ENCODE assay signal across 1 cellular context in the genomic region with DNA sequence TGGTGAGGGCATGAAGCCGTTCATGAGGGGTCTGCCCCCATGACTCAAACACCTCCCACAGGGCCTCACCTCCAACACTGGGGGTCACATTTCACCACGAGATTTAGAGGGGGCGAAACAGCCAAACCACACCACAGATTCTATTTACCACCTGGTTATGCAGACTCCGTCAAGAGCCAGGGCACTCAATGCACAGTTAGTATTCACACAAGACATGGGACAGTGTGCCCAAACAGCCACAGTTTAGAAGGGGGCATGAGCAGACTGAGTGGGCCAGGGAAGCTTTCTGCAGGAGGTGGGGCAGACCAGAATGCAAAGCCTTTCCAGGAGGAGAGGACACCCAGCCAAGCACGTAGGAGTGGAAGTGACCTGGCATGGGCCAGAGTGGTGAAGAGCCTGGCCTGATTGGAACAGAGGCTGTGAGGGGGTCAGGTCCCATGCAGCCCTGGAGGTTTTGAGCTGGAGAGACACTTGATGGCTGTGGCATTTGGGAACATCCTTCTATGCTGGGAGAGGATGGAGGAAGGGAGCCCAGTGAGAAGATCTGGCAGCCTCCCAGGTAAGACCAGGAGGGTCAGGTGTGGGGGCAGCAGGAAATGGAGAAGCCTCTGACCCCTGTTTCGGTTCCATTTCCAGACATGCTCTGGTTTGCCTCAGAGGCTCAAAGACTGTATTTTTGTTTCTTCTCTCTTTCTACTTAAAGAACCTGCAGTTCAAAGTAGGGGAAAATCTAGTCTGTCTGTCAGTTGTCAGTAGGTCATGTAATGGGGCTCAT.
TF ChIP-seq lines count a peak whose summit lies in the region.

No MANE protein-coding gene starts in this region.

TF ChIP-seq in WTC11, 78 proteins besides CTCF, POLR2A, EP300 and RAD21 (continued from another document):
- TF ChIP-seq TP53 (CRISPR knock-in tag; IDR thresholded peaks at IDR 0.05) (no peak), ZNF219 (CRISPR knock-in tag; IDR thresholded peaks at IDR 0.05; ENCODE audit: borderline replicate concordance) (no peak), ZNF423 (CRISPR knock-in tag; IDR thresholded peaks at IDR 0.05) (no peak), ZNF396 (CRISPR knock-in tag; IDR thresholded peaks at IDR 0.05; ENCODE audit: borderline replicate concordance) (no peak), NR2C2 (CRISPR knock-in tag; IDR thresholded peaks at IDR 0.05) (no peak), JUN (CRISPR knock-in tag; IDR thresholded peaks at IDR 0.05) (no peak), SMAD3 (CRISPR knock-in tag; IDR thresholded peaks at IDR 0.05; ENCODE audit: borderline replicate concordance) (no peak)
- TF ChIP-seq, protein P1, sequence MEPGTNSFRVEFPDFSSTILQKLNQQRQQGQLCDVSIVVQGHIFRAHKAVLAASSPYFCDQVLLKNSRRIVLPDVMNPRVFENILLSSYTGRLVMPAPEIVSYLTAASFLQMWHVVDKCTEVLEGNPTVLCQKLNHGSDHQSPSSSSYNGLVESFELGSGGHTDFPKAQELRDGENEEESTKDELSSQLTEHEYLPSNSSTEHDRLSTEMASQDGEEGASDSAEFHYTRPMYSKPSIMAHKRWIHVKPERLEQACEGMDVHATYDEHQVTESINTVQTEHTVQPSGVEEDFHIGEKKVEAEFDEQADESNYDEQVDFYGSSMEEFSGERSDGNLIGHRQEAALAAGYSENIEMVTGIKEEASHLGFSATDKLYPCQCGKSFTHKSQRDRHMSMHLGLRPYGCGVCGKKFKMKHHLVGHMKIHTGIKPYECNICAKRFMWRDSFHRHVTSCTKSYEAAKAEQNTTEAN (CRISPR knock-in tag; IDR thresholded peaks at IDR 0.05), result no peak
- TF ChIP-seq, protein P2, sequence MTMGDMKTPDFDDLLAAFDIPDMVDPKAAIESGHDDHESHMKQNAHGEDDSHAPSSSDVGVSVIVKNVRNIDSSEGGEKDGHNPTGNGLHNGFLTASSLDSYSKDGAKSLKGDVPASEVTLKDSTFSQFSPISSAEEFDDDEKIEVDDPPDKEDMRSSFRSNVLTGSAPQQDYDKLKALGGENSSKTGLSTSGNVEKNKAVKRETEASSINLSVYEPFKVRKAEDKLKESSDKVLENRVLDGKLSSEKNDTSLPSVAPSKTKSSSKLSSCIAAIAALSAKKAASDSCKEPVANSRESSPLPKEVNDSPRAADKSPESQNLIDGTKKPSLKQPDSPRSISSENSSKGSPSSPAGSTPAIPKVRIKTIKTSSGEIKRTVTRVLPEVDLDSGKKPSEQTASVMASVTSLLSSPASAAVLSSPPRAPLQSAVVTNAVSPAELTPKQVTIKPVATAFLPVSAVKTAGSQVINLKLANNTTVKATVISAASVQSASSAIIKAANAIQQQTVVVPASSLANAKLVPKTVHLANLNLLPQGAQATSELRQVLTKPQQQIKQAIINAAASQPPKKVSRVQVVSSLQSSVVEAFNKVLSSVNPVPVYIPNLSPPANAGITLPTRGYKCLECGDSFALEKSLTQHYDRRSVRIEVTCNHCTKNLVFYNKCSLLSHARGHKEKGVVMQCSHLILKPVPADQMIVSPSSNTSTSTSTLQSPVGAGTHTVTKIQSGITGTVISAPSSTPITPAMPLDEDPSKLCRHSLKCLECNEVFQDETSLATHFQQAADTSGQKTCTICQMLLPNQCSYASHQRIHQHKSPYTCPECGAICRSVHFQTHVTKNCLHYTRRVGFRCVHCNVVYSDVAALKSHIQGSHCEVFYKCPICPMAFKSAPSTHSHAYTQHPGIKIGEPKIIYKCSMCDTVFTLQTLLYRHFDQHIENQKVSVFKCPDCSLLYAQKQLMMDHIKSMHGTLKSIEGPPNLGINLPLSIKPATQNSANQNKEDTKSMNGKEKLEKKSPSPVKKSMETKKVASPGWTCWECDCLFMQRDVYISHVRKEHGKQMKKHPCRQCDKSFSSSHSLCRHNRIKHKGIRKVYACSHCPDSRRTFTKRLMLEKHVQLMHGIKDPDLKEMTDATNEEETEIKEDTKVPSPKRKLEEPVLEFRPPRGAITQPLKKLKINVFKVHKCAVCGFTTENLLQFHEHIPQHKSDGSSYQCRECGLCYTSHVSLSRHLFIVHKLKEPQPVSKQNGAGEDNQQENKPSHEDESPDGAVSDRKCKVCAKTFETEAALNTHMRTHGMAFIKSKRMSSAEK (CRISPR knock-in tag; IDR thresholded peaks at IDR 0.05; ENCODE audit: borderline replicate concordance), result no peak
- TF ChIP-seq, protein P3, sequence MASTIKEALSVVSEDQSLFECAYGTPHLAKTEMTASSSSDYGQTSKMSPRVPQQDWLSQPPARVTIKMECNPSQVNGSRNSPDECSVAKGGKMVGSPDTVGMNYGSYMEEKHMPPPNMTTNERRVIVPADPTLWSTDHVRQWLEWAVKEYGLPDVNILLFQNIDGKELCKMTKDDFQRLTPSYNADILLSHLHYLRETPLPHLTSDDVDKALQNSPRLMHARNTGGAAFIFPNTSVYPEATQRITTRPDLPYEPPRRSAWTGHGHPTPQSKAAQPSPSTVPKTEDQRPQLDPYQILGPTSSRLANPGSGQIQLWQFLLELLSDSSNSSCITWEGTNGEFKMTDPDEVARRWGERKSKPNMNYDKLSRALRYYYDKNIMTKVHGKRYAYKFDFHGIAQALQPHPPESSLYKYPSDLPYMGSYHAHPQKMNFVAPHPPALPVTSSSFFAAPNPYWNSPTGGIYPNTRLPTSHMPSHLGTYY (CRISPR knock-in tag; IDR thresholded peaks at IDR 0.05), result no peak
- TF ChIP-seq, protein P4, sequence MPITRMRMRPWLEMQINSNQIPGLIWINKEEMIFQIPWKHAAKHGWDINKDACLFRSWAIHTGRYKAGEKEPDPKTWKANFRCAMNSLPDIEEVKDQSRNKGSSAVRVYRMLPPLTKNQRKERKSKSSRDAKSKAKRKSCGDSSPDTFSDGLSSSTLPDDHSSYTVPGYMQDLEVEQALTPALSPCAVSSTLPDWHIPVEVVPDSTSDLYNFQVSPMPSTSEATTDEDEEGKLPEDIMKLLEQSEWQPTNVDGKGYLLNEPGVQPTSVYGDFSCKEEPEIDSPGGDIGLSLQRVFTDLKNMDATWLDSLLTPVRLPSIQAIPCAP (CRISPR knock-in tag; IDR thresholded peaks at IDR 0.05), result no peak
- TF ChIP-seq, protein P5, sequence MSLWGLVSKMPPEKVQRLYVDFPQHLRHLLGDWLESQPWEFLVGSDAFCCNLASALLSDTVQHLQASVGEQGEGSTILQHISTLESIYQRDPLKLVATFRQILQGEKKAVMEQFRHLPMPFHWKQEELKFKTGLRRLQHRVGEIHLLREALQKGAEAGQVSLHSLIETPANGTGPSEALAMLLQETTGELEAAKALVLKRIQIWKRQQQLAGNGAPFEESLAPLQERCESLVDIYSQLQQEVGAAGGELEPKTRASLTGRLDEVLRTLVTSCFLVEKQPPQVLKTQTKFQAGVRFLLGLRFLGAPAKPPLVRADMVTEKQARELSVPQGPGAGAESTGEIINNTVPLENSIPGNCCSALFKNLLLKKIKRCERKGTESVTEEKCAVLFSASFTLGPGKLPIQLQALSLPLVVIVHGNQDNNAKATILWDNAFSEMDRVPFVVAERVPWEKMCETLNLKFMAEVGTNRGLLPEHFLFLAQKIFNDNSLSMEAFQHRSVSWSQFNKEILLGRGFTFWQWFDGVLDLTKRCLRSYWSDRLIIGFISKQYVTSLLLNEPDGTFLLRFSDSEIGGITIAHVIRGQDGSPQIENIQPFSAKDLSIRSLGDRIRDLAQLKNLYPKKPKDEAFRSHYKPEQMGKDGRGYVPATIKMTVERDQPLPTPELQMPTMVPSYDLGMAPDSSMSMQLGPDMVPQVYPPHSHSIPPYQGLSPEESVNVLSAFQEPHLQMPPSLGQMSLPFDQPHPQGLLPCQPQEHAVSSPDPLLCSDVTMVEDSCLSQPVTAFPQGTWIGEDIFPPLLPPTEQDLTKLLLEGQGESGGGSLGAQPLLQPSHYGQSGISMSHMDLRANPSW (CRISPR knock-in tag; conservative IDR thresholded peaks at IDR 0.05; ENCODE audit: low read depth), result no peak
